ENCODE assay signal across 16 cellular contexts in genomic region chr22:39789794-39790193, GRCh38.
DNase-seq lines count a peak whose midpoint lies in the region; ATAC-seq and TF ChIP-seq lines count a peak whose summit lies in the region.
"Had no signal": no experiment of that assay in that cellular context is flagged by ENCODE, and none has a peak within 500 bp of the region (broad histone marks: within the 10 kb centered on the region; RNA-seq: fewer than 3 reads in every experiment).

No MANE protein-coding gene starts in this region.

- H3K27ac ChIP-seq in BLaER1, result no peak overlapping the region
- H3K27ac ChIP-seq in PC-3 (ENCODE audit: low read length), result no peak overlapping the region
- H3K27ac ChIP-seq: 22Rv1, A549 had no signal

- CTCF ChIA-PET in PC-3 (lab: Charles Lee), result no interaction called here
- CTCF ChIA-PET in HEK293T (lab: Yijun Ruan, JAX), result interaction anchor here (1.0 kb wide), 1 partner anchor 13 kb away, joined by 4 read pairs; no protein-coding TSS in a partner anchor

- peak overlapping the region; percentile 8 for H3K27ac Mint-ChIP-seq in nephron progenitor cell
- no peak overlapping the region for H3K27ac Mint-ChIP-seq in activated T-cell treated with anti-CD3 and anti-CD28 coated beads, Interleukin-2, amount 50 U/mL, for 24 hours
- H3K27ac Mint-ChIP-seq: CD14-positive monocyte, GM23338, IgD-negative memory B cell had no signal

- H3K4me1 ChIP-seq in BLaER1 (no peaks in the 10 kb centered on the region), PC-3 (ENCODE audit: insufficient read depth, low read length) (no peaks in the 10 kb centered on the region)
- H3K4me1 ChIP-seq: A549 had no signal

- H3K36me3 ChIP-seq in BLaER1 (no peaks in the 10 kb centered on the region), PC-3 (ENCODE audit: low read depth, low read length) (no peaks in the 10 kb centered on the region)

- H3K4me1 Mint-ChIP-seq in nephron progenitor cell, result peaks cover 11% of the 10 kb centered on the region
- peaks cover 7% of the 10 kb centered on the region for H3K4me1 Mint-ChIP-seq in activated T-cell treated with anti-CD3 and anti-CD28 coated beads, Interleukin-2, amount 50 U/mL, for 24 hours (ENCODE audit: low read depth)
- H3K4me1 Mint-ChIP-seq: CD14-positive monocyte, GM23338 had no signal

- H3K79me2 ChIP-seq in PC-3 (ENCODE audit: low read length), result no peaks in the 10 kb centered on the region

- H3K9me3 ChIP-seq in BLaER1 (no peaks in the 10 kb centered on the region), PC-3 (ENCODE audit: low read length) (no peaks in the 10 kb centered on the region)
- H3K9me3 ChIP-seq: A549 had no signal

- no peaks in the 10 kb centered on the region for H3K9me2 ChIP-seq in PC-3 (replicated peaks; ENCODE audit: low read length)

- peaks cover 9% of the 10 kb centered on the region for H3K36me3 Mint-ChIP-seq in nephron progenitor cell (ENCODE audit: low read depth)
- no peaks in the 10 kb centered on the region for H3K36me3 Mint-ChIP-seq in activated T-cell treated with anti-CD3 and anti-CD28 coated beads, Interleukin-2, amount 50 U/mL, for 24 hours (ENCODE audit: low read depth)
- H3K36me3 Mint-ChIP-seq: CD14-positive monocyte; CD4-positive, alpha-beta memory T cell; IgD-negative memory B cell had no signal

- H3K4me3 ChIP-seq in BLaER1, result no peak overlapping the region
- H3K4me3 ChIP-seq in PC-3 (ENCODE audit: low read length), result no peak overlapping the region
- H3K4me3 ChIP-seq: A549, GM23338 had no signal

- POLR2A ChIA-PET in PC-3 (lab: Charles Lee; ENCODE audit: unreplicated experiment), result no interaction called here
- POLR2A ChIA-PET in HEK293T (lab: Yijun Ruan, JAX), result no interaction called here

- no peak overlapping the region for H3K4me3 Mint-ChIP-seq in nephron progenitor cell
- no peak overlapping the region for H3K4me3 Mint-ChIP-seq in activated T-cell treated with anti-CD3 and anti-CD28 coated beads, Interleukin-2, amount 50 U/mL, for 24 hours
- H3K4me3 Mint-ChIP-seq: CD14-positive monocyte; CD4-positive, alpha-beta memory T cell; GM23338; IgD-negative memory B cell had no signal

- H3K4me2 ChIP-seq in BLaER1, result 0 out of 2 replicates have a peak overlapping the region, but pooled peaks have one; percentile 7
- H3K4me2 ChIP-seq in PC-3 (ENCODE audit: low read length), result no peak overlapping the region
- H3K4me2 ChIP-seq: A549, GM23338 had no signal

- BruUV-seq in PC-3 (replicated peaks; lab: Mats Ljungman, UMichigan), result no TSS peak

- H3F3A ChIP-seq in PC-3 (ENCODE audit: low read length, unreplicated experiment), result no peaks in the 10 kb centered on the region

- H3K9ac ChIP-seq in BLaER1 (no peak overlapping the region), PC-3 (ENCODE audit: low read length) (no peak overlapping the region)

- DNase-seq in SW480 (ENCODE audit: low spot score) (peak; percentile 6), left colon (peak; percentile 65 to 75), nephron progenitor cell (no peak), PC-3 (no peak), HEK293T (ENCODE audit: extremely low spot score) (no peak)
- DNase-seq in activated T-cell treated with anti-CD3 and anti-CD28 coated beads, Interleukin-2, amount 50 U/mL, for 24 hours, result no peak
- DNase-seq: AML-193; CD4-positive, alpha-beta memory T cell; HCEC 1CT had no signal

- peaks cover 30% of the 10 kb centered on the region for H3K9me3 Mint-ChIP-seq in nephron progenitor cell
- peaks cover 6% of the 10 kb centered on the region for H3K9me3 Mint-ChIP-seq in activated T-cell treated with anti-CD3 and anti-CD28 coated beads, Interleukin-2, amount 50 U/mL, for 24 hours
- H3K9me3 Mint-ChIP-seq: GM23338 had no signal

- H3K27me3 ChIP-seq in BLaER1 (no peaks in the 10 kb centered on the region), PC-3 (ENCODE audit: low read length) (peaks cover 38% of the 10 kb centered on the region)

- ATAC-seq in left colon (peak; percentile 100), PC-3 (no peak)
- ATAC-seq: A549, GM23338, HepG2 had no signal

- intact Hi-C loops in left colon (cut with DNase I, micrococcal nuclease) (no loop called here), PC-3 (cut with micrococcal nuclease) (no loop called here)

- TF ChIP-seq CTCF in nephron progenitor cell (IDR thresholded peaks at IDR 0.05), result no peak
- no peak for TF ChIP-seq CTCF in PC-3 (conservative IDR thresholded peaks at IDR 0.05; ENCODE audit: low read depth, low read length)

- H3K27me3 Mint-ChIP-seq in nephron progenitor cell (ENCODE audit: low read depth, poor library complexity), result peaks cover 2% of the 10 kb centered on the region
- no peaks in the 10 kb centered on the region for H3K27me3 Mint-ChIP-seq in activated T-cell treated with anti-CD3 and anti-CD28 coated beads, Interleukin-2, amount 50 U/mL, for 24 hours
- H3K27me3 Mint-ChIP-seq: CD4-positive, alpha-beta memory T cell had no signal

- H4K20me1 ChIP-seq in BLaER1 (no peaks in the 10 kb centered on the region), PC-3 (ENCODE audit: low read length) (no peaks in the 10 kb centered on the region)

- H2AFZ ChIP-seq in PC-3 (ENCODE audit: low read length), result no peak overlapping the region
- H2AFZ ChIP-seq: GM23338 had no signal

TF ChIP-seq in HEK293T, 16 proteins besides CTCF, POLR2A, EP300 and RAD21:
- TF ChIP-seq SP1 (IDR thresholded peaks at IDR 0.05) (no peak), LEF1 (IDR thresholded peaks at IDR 0.05; ENCODE audit: borderline replicate concordance) (no peak), CTBP1 (IDR thresholded peaks at IDR 0.05; ENCODE audit: borderline replicate concordance) (no peak), ZNF384 (IDR thresholded peaks at IDR 0.05) (no peak), ARNT (IDR thresholded peaks at IDR 0.05) (no peak)
TF ChIP-seq in HEK293T: peak in this region for 0.

Comparison
In these comparisons a context has a peak if more than half of its experiments do, and no peak if none do; other contexts are left out.
1. DNase-seq: peak in SW480 (single experiment) and left colon (2 of 2); none in nephron progenitor cell (single experiment), activated T-cell treated with anti-CD3 and anti-CD28 coated beads, Interleukin-2, amount 50 U/mL, for 24 hours (single experiment), PC-3 (single experiment) and HEK293T (single experiment).